Comparison of ENCODE assay signal across 12 cellular contexts in the genomic region with DNA sequence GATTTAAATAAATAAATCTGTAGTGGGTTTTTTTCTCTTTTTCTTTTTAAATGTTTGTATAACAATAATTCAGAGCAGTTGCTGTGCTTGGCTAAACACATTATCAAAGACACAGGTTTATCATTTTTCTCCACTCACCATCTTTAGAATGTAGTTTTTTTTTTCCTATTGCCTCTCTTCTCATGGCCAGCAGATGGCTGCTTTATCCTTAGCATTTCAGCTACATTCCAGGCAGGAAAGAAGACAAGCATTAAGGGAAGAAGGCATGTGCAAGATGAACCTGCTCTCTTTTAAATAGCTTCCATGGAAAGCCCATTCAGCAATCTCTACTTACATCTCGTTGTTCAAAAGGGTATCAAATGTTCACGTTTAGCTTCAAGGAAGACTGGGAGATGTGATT. TPM values are rescaled to one million over a fixed set of nuclear protein-coding genes. Genes with fewer than 3 reads are reported as not detected.
DNase-seq lines count a peak whose midpoint lies in the region; ATAC-seq, FAIRE-seq and TF ChIP-seq lines count a peak whose summit lies in the region.
"Had no signal": no experiment of that assay in that cellular context is flagged by ENCODE, and none has a peak within 500 bp of the region (broad histone marks: within the 10 kb centered on the region; RNA-seq: fewer than 3 reads in every experiment).

No MANE protein-coding gene starts in this region.

- H3K4me3 Mint-ChIP-seq in Caco-2 (ENCODE audit: unreplicated experiment) (no peak overlapping the region), naive B cell (no peak overlapping the region)
- H3K4me3 Mint-ChIP-seq in activated CD8-positive, alpha-beta memory T cell treated with anti-CD3 and anti-CD28 coated beads, Interleukin-2, amount 10 ng/mL, durations not matched to agents 7 days and 5 days = no peak overlapping the region
- H3K4me3 Mint-ChIP-seq in activated naive CD4-positive, alpha-beta T cell treated with anti-CD3 and anti-CD28 coated beads for 36 hours = no peak overlapping the region

- no peaks in the 10 kb centered on the region for H3K4me1 ChIP-seq in Caco-2
- H3K4me1 ChIP-seq: transverse colon had no signal

- peak; percentile 21 to 50 for TF ChIP-seq CTCF in Caco-2 (IDR thresholded peaks at IDR 0.05; ENCODE audit: insufficient read depth in 1 of 2, low read depth in 1 of 2, low read length in 1 of 2, severe bottlenecking in 1 of 2, unreplicated experiment in 1 of 2)
- TF ChIP-seq CTCF in bronchial epithelial cell (IDR thresholded peaks at IDR 0.05; ENCODE audit: insufficient read depth, low read length, severe bottlenecking) = peak; percentile 25

- BruUV-seq in Caco-2 (replicated peaks; lab: Mats Ljungman, UMichigan) = no TSS peak

- no peaks in the 10 kb centered on the region for H3K9me3 ChIP-seq in Caco-2
- H3K9me3 ChIP-seq: transverse colon had no signal

- H3K4me3 ChIP-seq in Caco-2 (ENCODE audit: low read depth, low read length) (no peak overlapping the region), bronchial epithelial cell (ENCODE audit: low read depth, low read length) (no peak overlapping the region)
- H3K4me3 ChIP-seq: transverse colon had no signal

- H3K36me3 Mint-ChIP-seq in Caco-2 (ENCODE audit: insufficient read depth, unreplicated experiment) (no peaks in the 10 kb centered on the region), naive B cell (peaks cover 10 to 12% of the 10 kb centered on the region in 2 donors)
- H3K36me3 Mint-ChIP-seq in activated CD8-positive, alpha-beta memory T cell treated with anti-CD3 and anti-CD28 coated beads, Interleukin-2, amount 10 ng/mL, durations not matched to agents 7 days and 5 days = peaks cover 43% of the 10 kb centered on the region
- peaks cover 14% of the 10 kb centered on the region for H3K36me3 Mint-ChIP-seq in activated naive CD4-positive, alpha-beta T cell treated with anti-CD3 and anti-CD28 coated beads for 36 hours (ENCODE audit: low read depth)

- CTCF ChIA-PET in Caco-2 (lab: Charles Lee) = interaction anchor here (0.6 to 1.1 kb wide), 3 partner anchors 51 to 871 kb away, joined by 3 to 6 read pairs (median 5); no protein-coding TSS in a partner anchor
- CTCF ChIA-PET in activated CD8-positive, alpha-beta memory T cell treated with anti-CD3 and anti-CD28 coated beads, Interleukin-2, amount 10 ng/mL, durations not matched to agents 7 days and 5 days (lab: Charles Lee) = interaction anchor here (1.0 to 2.2 kb wide), 4 partner anchors 10 to 61 kb away, joined by 3 to 6 read pairs (median 4); no protein-coding TSS in a partner anchor
- CTCF ChIA-PET in activated naive CD4-positive, alpha-beta T cell treated with anti-CD3 and anti-CD28 coated beads for 36 hours (lab: Charles Lee) = interaction anchor here (0.9 to 1.2 kb wide), 5 partner anchors 9 to 89 kb away, joined by 3 to 5 read pairs (median 3); no protein-coding TSS in a partner anchor

- ATAC-seq in naive B cell (ENCODE audit: low read depth in 2 of 2) = no peak
- ATAC-seq in activated CD8-positive, alpha-beta memory T cell treated with anti-CD3 and anti-CD28 coated beads, Interleukin-2, amount 10 ng/mL, durations not matched to agents 7 days and 5 days = no peak

- DNase-seq in Caco-2 (peak in 1 of 2 experiments; percentile 5), NCI-H1694 treated with DMSO at 0.1 percent for 48 hours (lab: John Stamatoyannopoulos, UW) (peak; percentile 47), bronchial epithelial cell (ENCODE audit: low read depth) (peak; percentile 8), naive B cell (no peak), dedifferentiated amniotic fluid mesenchymal stem cell (ENCODE audit: extremely low spot score) (no peak)
- no peak for DNase-seq in activated CD8-positive, alpha-beta memory T cell treated with anti-CD3 and anti-CD28 coated beads, Interleukin-2, amount 10 ng/mL, durations not matched to agents 7 days and 5 days
- no peak for DNase-seq in activated naive CD4-positive, alpha-beta T cell treated with anti-CD3 and anti-CD28 coated beads for 36 hours
- no peak for DNase-seq in stimulated activated naive CD4-positive, alpha-beta T cell treated with Interleukin-2 at 50 U/mL for 16 hours (lab: John Stamatoyannopoulos, UW)
- DNase-seq: activated CD4-positive, alpha-beta T cell treated with anti-CD3 and anti-CD28 coated beads for 1 hour; caudate nucleus; stimulated activated CD4-positive, alpha-beta T cell treated with anti-CD3 and anti-CD28 coated beads, Interleukin-15, amount 100 ng/mL, for 24 hours; transverse colon had no signal

- no peaks in the 10 kb centered on the region for H3K9me3 Mint-ChIP-seq in Caco-2 (ENCODE audit: unreplicated experiment)
- H3K9me3 Mint-ChIP-seq in naive B cell = no peaks in the 10 kb centered on the region
- H3K9me3 Mint-ChIP-seq in activated CD8-positive, alpha-beta memory T cell treated with anti-CD3 and anti-CD28 coated beads, Interleukin-2, amount 10 ng/mL, durations not matched to agents 7 days and 5 days (ENCODE audit: low read depth) = no peaks in the 10 kb centered on the region
- H3K9me3 Mint-ChIP-seq in activated naive CD4-positive, alpha-beta T cell treated with anti-CD3 and anti-CD28 coated beads for 36 hours = no peaks in the 10 kb centered on the region

- H3K36me3 ChIP-seq in Caco-2 (ENCODE audit: control insufficient read depth, insufficient read depth, low read length) = no peaks in the 10 kb centered on the region
- H3K36me3 ChIP-seq in bronchial epithelial cell (ENCODE audit: control insufficient read depth, insufficient read depth, low read length) = no peaks in the 10 kb centered on the region
- H3K36me3 ChIP-seq: transverse colon had no signal

- no peak overlapping the region for H3K27ac Mint-ChIP-seq in Caco-2 (ENCODE audit: unreplicated experiment)
- peak overlapping the region; percentile 0 to 73 (median 22) for H3K27ac Mint-ChIP-seq in naive B cell
- H3K27ac Mint-ChIP-seq in activated CD8-positive, alpha-beta memory T cell treated with anti-CD3 and anti-CD28 coated beads, Interleukin-2, amount 10 ng/mL, durations not matched to agents 7 days and 5 days = no peak overlapping the region
- H3K27ac Mint-ChIP-seq in activated naive CD4-positive, alpha-beta T cell treated with anti-CD3 and anti-CD28 coated beads for 36 hours = no peak overlapping the region

- H3K27me3 ChIP-seq in Caco-2 (replicated peaks; ENCODE audit: control insufficient read depth, insufficient read depth, low read length) (0 out of 2 replicates have a peak, but pooled peaks cover 2% of the 10 kb centered on the region), bronchial epithelial cell (ENCODE audit: control insufficient read depth, insufficient read depth, low read length) (no peaks in the 10 kb centered on the region)
- H3K27me3 ChIP-seq: transverse colon had no signal

- intact Hi-C loops in Caco-2 (cut with micrococcal nuclease; ENCODE audit: unreplicated experiment) = loop anchor here (1.0 kb wide), 1 partner anchor 87 kb away; no protein-coding TSS in a partner anchor
- intact Hi-C loops in activated naive CD4-positive, alpha-beta T cell treated with anti-CD3 and anti-CD28 coated beads for 36 hours (cut with micrococcal nuclease) = no loop called here

- H3K4me1 Mint-ChIP-seq in Caco-2 (ENCODE audit: low read depth, unreplicated experiment) = no peaks in the 10 kb centered on the region
- H3K4me1 Mint-ChIP-seq in naive B cell = peaks cover 41 to 68% (median 60%) of the 10 kb centered on the region in 3 donors
- peaks cover 30% of the 10 kb centered on the region for H3K4me1 Mint-ChIP-seq in activated CD8-positive, alpha-beta memory T cell treated with anti-CD3 and anti-CD28 coated beads, Interleukin-2, amount 10 ng/mL, durations not matched to agents 7 days and 5 days
- peaks cover 62% of the 10 kb centered on the region for H3K4me1 Mint-ChIP-seq in activated naive CD4-positive, alpha-beta T cell treated with anti-CD3 and anti-CD28 coated beads for 36 hours (ENCODE audit: low read depth)

- H3K27me3 Mint-ChIP-seq in Caco-2 (ENCODE audit: insufficient read depth, unreplicated experiment) (peaks cover 14% of the 10 kb centered on the region), naive B cell (no peaks in the 10 kb centered on the region)
- H3K27me3 Mint-ChIP-seq in activated CD8-positive, alpha-beta memory T cell treated with anti-CD3 and anti-CD28 coated beads, Interleukin-2, amount 10 ng/mL, durations not matched to agents 7 days and 5 days = no peaks in the 10 kb centered on the region
- H3K27me3 Mint-ChIP-seq in activated naive CD4-positive, alpha-beta T cell treated with anti-CD3 and anti-CD28 coated beads for 36 hours (ENCODE audit: low read depth) = no peaks in the 10 kb centered on the region

- POLR2A ChIA-PET in Caco-2 (lab: Charles Lee) = no interaction called here

- FAIRE-seq in bronchial epithelial cell (lab: Jason Lieb, UNC) = no peak

RNA-seq across cellular contexts. Expression of gene ARHGAP15, which starts 42.6 kb away (rescaled TPM):
- total RNA-seq in Caco-2 (2022) = not detected in 2 replicates
- 0.13 TPM in 1 of 2 replicates, not detected in the other for total RNA-seq in bronchial epithelial cell
- polyA plus RNA-seq in naive B cell (ENCODE audit: low read depth in 6 of 6) = 100 to 1,000 TPM; 183 to 264 (median 210) TPM
- total RNA-seq in activated CD8-positive, alpha-beta memory T cell treated with anti-CD3 and anti-CD28 coated beads, Interleukin-2, amount 10 ng/mL, durations not matched to agents 7 days and 5 days = 100 to 1,000 TPM; 101 to 152 TPM
- total RNA-seq in activated naive CD4-positive, alpha-beta T cell treated with anti-CD3 and anti-CD28 coated beads for 36 hours = 10 to 100 TPM; 85.7 to 90.1 TPM

Comparison
In these comparisons a context has a peak if more than half of its experiments do, and no peak if none do; other contexts are left out.
1. DNase-seq: peak in NCI-H1694 treated with DMSO at 0.1 percent for 48 hours (single experiment) and bronchial epithelial cell (single experiment); none in naive B cell (single experiment), dedifferentiated amniotic fluid mesenchymal stem cell (single experiment), activated CD8-positive, alpha-beta memory T cell treated with anti-CD3 and anti-CD28 coated beads, Interleukin-2, amount 10 ng/mL, durations not matched to agents 7 days and 5 days (single experiment), activated naive CD4-positive, alpha-beta T cell treated with anti-CD3 and anti-CD28 coated beads for 36 hours (single experiment) and stimulated activated naive CD4-positive, alpha-beta T cell treated with Interleukin-2 at 50 U/mL for 16 hours (single experiment).
2. H3K27ac Mint-ChIP-seq: peak in naive B cell (6 of 6); none in Caco-2 (single experiment), activated CD8-positive, alpha-beta memory T cell treated with anti-CD3 and anti-CD28 coated beads, Interleukin-2, amount 10 ng/mL, durations not matched to agents 7 days and 5 days (single experiment) and activated naive CD4-positive, alpha-beta T cell treated with anti-CD3 and anti-CD28 coated beads for 36 hours (single experiment).
3. RNA of gene ARHGAP15, which starts 42.6 kb away (total RNA-seq): 101 to 152 TPM in activated CD8-positive, alpha-beta memory T cell treated with anti-CD3 and anti-CD28 coated beads, Interleukin-2, amount 10 ng/mL, durations not matched to agents 7 days and 5 days and 85.7 to 90.1 TPM in activated naive CD4-positive, alpha-beta T cell treated with anti-CD3 and anti-CD28 coated beads for 36 hours; not detected in Caco-2 and 0.13 TPM in bronchial epithelial cell; every median in the first group is over 10 times any median in the second.